In the genomic region with DNA sequence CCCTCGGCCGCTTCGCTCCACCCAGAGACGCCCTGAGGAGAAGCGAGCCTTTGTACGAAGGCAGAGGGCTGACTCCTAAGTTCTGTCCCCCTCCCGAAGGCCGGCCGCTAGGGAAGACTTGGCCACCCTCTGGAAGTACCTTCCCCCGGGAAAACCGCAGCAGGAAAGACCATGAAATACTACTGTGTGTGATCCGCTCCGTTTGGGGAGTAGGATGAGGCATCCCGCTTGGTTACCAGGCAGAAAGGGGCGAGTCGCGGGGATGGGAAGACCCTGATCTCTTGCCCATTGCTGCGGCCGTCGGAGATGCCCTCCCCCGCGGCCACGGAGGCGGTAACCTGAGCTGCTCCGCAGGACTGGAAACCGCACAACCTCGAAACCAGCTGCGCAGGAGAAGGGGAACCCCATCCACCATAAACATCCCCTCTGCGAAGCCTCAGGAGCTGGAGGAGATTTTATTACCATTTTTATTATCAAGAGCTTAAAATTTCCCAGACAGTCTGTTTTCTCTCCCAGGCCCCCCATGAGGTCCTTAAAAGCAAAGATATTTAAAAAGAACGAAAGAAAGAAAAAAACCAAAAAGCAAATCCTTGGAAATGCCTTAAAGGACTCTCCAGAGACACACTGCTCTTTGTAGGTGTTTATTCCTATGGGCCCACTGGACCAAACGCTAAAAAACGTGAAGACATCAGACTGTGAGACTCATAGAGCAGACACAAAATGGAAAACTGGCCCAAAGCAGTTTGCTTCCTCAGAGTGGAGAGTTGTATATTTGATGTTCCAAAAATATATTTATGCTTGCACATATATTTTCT, we compare ENCODE assay signal across 9 cellular contexts. TPM values are rescaled to one million over a fixed set of nuclear protein-coding genes. Genes with fewer than 3 reads are reported as not detected.
DNase-seq lines count a peak whose midpoint lies in the region; ATAC-seq, FAIRE-seq and TF ChIP-seq lines count a peak whose summit lies in the region.
"Had no signal": no experiment of that assay in that cellular context is flagged by ENCODE, and none has a peak within 500 bp of the region (broad histone marks: within the 10 kb centered on the region; RNA-seq: fewer than 3 reads in every experiment).

No MANE protein-coding gene starts in this region.

- no peaks in the 10 kb centered on the region for H3K9me1 ChIP-seq in K562 (ENCODE audit: control insufficient read depth, insufficient read depth, low read length)

- CTCF ChIA-PET in K562 (lab: Yijun Ruan, JAX; ENCODE audit: low intra/inter-chr PET ratio): no interaction called here

- POLR2A ChIA-PET in K562 (lab: Yijun Ruan, JAX): no interaction called here

- no peak overlapping the region for H2AFZ ChIP-seq in K562 (ENCODE audit: low read depth, low read length)

- TF ChIP-seq CTCF in K562 (IDR thresholded peaks at IDR 0.05 in 2 of 3, conservative IDR thresholded peaks at IDR 0.05 in 1 of 3; ENCODE audit: insufficient read depth in 2 of 3, low read depth in 1 of 3, low read length in 3 of 3) (no peak), left lung (IDR thresholded peaks at IDR 0.05) (no peak), suprapubic skin (IDR thresholded peaks at IDR 0.05) (no peak)

- H4K20me1 ChIP-seq in K562 (replicated peaks; ENCODE audit: control insufficient read depth, insufficient read depth, low read length): no peaks in the 10 kb centered on the region

- no peak overlapping the region for H3K27ac ChIP-seq in K562 (ENCODE audit: extremely low read depth, low read depth, low read length)
- peak overlapping the region; percentile 57 to 81 for H3K27ac ChIP-seq in left lung
- H3K27ac ChIP-seq in suprapubic skin: peak overlapping the region; percentile 53

- TF ChIP-seq RAD21 in K562 (CRISPR knock-in tag; conservative IDR thresholded peaks at IDR 0.05 in 1 of 2, IDR thresholded peaks at IDR 0.05 in 1 of 2): no peak

- H3K9ac ChIP-seq in K562 (ENCODE audit: insufficient read depth in 1 of 2, low read depth in 2 of 2, low read length in 2 of 2): no peak overlapping the region

- H3K36me3 ChIP-seq in K562 (ENCODE audit: control insufficient read depth, insufficient read depth, low read length) (no peaks in the 10 kb centered on the region), left lung (no peaks in the 10 kb centered on the region), suprapubic skin (no peaks in the 10 kb centered on the region)

- in situ Hi-C loops in K562 (cut with MboI): no loop called here

- H3K9me3 ChIP-seq in K562 (replicated peaks; ENCODE audit: control insufficient read depth, insufficient read depth, low read depth, low read length) (no peaks in the 10 kb centered on the region), left lung (no peaks in the 10 kb centered on the region), suprapubic skin (no peaks in the 10 kb centered on the region)

- no peak for TF ChIP-seq EP300 in K562 (IDR thresholded peaks at IDR 0.05; ENCODE audit: low read length)
- TF ChIP-seq EP300 in suprapubic skin (IDR thresholded peaks at IDR 0.05): no peak

- no peak overlapping the region for H3K4me2 ChIP-seq in K562 (ENCODE audit: insufficient read depth, low read length)

- intact Hi-C loops in K562 (cut with micrococcal nuclease): loop anchor here (5.0 kb wide), 1 partner anchor 63 kb away; no protein-coding TSS in a partner anchor
- intact Hi-C loops in left lung (cut with DNase I): loop anchor here in 1 of 2 donors (10.0 kb wide), 1 partner anchor 65 kb away; no protein-coding TSS in a partner anchor

- DNase-seq in activated CD4-positive, alpha-beta T cell treated with anti-CD3 and anti-CD28 coated beads for 48 hours: peak; percentile 18
- no peak for DNase-seq in activated CD4-positive, alpha-beta T cell treated with anti-CD3 and anti-CD28 coated beads, Interleukin-2, amount 50 U/mL, for 4 hours
- DNase-seq in K562 (ENCODE audit: extremely low read depth in 1 of 4, low spot score in 3 of 4) (no peak), left lung (peak in 1 of 2 donors; percentile 79), suprapubic skin (ENCODE audit: low spot score in 2 of 2) (peak in 1 of 2 donors; percentile 66), dedifferentiated amniotic fluid mesenchymal stem cell (ENCODE audit: extremely low spot score) (no peak), SK-N-DZ (ENCODE audit: low spot score) (no peak), medulla oblongata (ENCODE audit: extremely low spot score) (no peak)

- peaks cover 3 to 27% of the 10 kb centered on the region in 2 experiments; a peak in 3 of 5 replicates for H3K27me3 ChIP-seq in K562 (ENCODE audit: control insufficient read depth in 2 of 2, insufficient read depth in 2 of 2, low read length in 2 of 2)
- H3K27me3 ChIP-seq in left lung: peaks cover 29 to 63% of the 10 kb centered on the region in 2 donors
- H3K27me3 ChIP-seq in suprapubic skin: peaks cover 43% of the 10 kb centered on the region

- peaks cover 0 to 10% of the 10 kb centered on the region in 2 experiments; a peak in 2 of 5 replicates for H3K4me1 ChIP-seq in K562 (replicated peaks in 1 of 2; ENCODE audit: control insufficient read depth in 2 of 2, insufficient read depth in 2 of 2, low read length in 2 of 2)
- peaks cover 4 to 26% of the 10 kb centered on the region in 2 donors for H3K4me1 ChIP-seq in left lung
- H3K4me1 ChIP-seq in suprapubic skin: peaks cover 26% of the 10 kb centered on the region

- peak; percentile 22; the same call in 2 of the 3 replicates for ATAC-seq in K562
- ATAC-seq in left lung: peak; percentile 33

- TF ChIP-seq POLR2A in K562 (conservative IDR thresholded peaks at IDR 0.05) (no peak), suprapubic skin (IDR thresholded peaks at IDR 0.05) (no peak)

- FAIRE-seq in K562 (lab: Jason Lieb, UNC): no peak

- BruUV-seq in K562 (replicated peaks; lab: Mats Ljungman, UMichigan): no TSS peak

- WGBS in K562 (ENCODE audit: insufficient coverage, low coverage, missing lambda C conversion rate): 2% methylated on average over 17 of the region's 32 CpGs
- 17% methylated on average over 21 of the region's 32 CpGs for WGBS in suprapubic skin

- no peaks in the 10 kb centered on the region for H3K79me2 ChIP-seq in K562 (ENCODE audit: control insufficient read depth, insufficient read depth, low read length)

- H3K4me3 ChIP-seq in K562: no peak overlapping the region
- peak overlapping the region; percentile 46 to 50 for H3K4me3 ChIP-seq in left lung
- peak overlapping the region; percentile 50 for H3K4me3 ChIP-seq in suprapubic skin

TF ChIP-seq in K562, 482 proteins besides CTCF, POLR2A, EP300 and RAD21 (continues in another document):
- TF ChIP-seq DNMT1 (IDR thresholded peaks at IDR 0.05): no peak

RNA-seq across cellular contexts. Expression of gene NID2, which starts 1.0 kb away (rescaled TPM):
- total RNA-seq in K562 (2011; cell fraction: chromatin; rRNA removed; ENCODE audit: low replicate concordance): 0.62 and 2.0 TPM in 2 replicates
- 0.13 TPM in 1 of 2 replicates, not detected in the other for total RNA-seq in K562 (2011; cell fraction: nucleolus; rRNA removed)
- total RNA-seq in K562 (2011; cell fraction: nucleoplasm; rRNA removed): 0.69 TPM in 1 of 2 replicates, not detected in the other
- total RNA-seq in K562 (2014; rRNA removed) (not detected in 2 replicates), K562 (2014; rRNA removed; fragmentation: Illumina TruSeq; extraction: Trizol) (0.22 and 0.45 TPM in 2 replicates), K562 (2015; rRNA removed; fragmentation: Illumina TruSeq; extraction: Trizol) (0.11 TPM in 1 of 2 replicates, not detected in the other), K562 (2021) (0.09 and 0.22 TPM in 2 replicates), left lung (10 to 100 TPM; 25.0 to 30.7 TPM), suprapubic skin (1 to 10 TPM; 1.0 to 4.3 (median 2.6) TPM)
- polyA plus RNA-seq in K562 (2011; rRNA removed) (0.04 TPM in 1 of 2 replicates, not detected in the other), K562 (2014; fragmentation: Illumina TruSeq; extraction: Trizol) (0.45 TPM in 1 of 2 replicates, not detected in the other), K562 (2014; fragmentation: Nextera tagmentation; extraction: Ambion mirVana) (under 1 TPM; 0.10 to 0.29 TPM), K562 (2014; rRNA removed) (not detected in 2 replicates)
- polyA plus RNA-seq in K562 (2011; cell fraction: cytosol; rRNA removed): 0.07 TPM in 1 of 2 replicates, not detected in the other
- polyA plus RNA-seq in K562 (2011; cell fraction: nucleus; rRNA removed): 0.17 and 0.30 TPM in 2 replicates
- polyA plus RNA-seq in K562 (2012): 0.29 TPM in 1 of 2 replicates, not detected in the other
- not detected in 2 replicates for polyA minus RNA-seq in K562 (2011; rRNA and poly(A)+ RNA removed)
- polyA minus RNA-seq in K562 (2011; cell fraction: cytosol; rRNA and poly(A)+ RNA removed): not detected in 2 replicates
- 0.27 TPM in 1 of 2 replicates, not detected in the other for polyA minus RNA-seq in K562 (2011; cell fraction: nucleus; rRNA and poly(A)+ RNA removed)
- polyA plus RNA-seq in SK-N-DZ (2014; cell fraction: cytosol; rRNA removed): 1.2 and 2.3 TPM in 2 replicates
- 2.9 and 4.2 TPM in 2 replicates for polyA plus RNA-seq in SK-N-DZ (2014; cell fraction: nucleus; rRNA removed)
- total RNA-seq: CD4-positive, CD25-positive, alpha-beta regulatory T cell had no signal

Comparison
In these comparisons a context has a peak if more than half of its experiments do, and no peak if none do; other contexts are left out.
1. RNA of gene NID2, which starts 1.0 kb away (total RNA-seq): 25.0 to 30.7 TPM in left lung; 1.0 to 4.3 TPM in suprapubic skin and 0.09 to 2.0 TPM in K562; every median in the first group is over 4 times any median in the second.